1 cellular context compared by ENCODE assay signal in genomic region chr6:106197441-106197840, GRCh38.
TF ChIP-seq lines count a peak whose summit lies in the region.

No MANE protein-coding gene starts in this region.

TF ChIP-seq in GM23338, 12 proteins besides CTCF, POLR2A, EP300 and RAD21:
- TF ChIP-seq, protein P1, sequence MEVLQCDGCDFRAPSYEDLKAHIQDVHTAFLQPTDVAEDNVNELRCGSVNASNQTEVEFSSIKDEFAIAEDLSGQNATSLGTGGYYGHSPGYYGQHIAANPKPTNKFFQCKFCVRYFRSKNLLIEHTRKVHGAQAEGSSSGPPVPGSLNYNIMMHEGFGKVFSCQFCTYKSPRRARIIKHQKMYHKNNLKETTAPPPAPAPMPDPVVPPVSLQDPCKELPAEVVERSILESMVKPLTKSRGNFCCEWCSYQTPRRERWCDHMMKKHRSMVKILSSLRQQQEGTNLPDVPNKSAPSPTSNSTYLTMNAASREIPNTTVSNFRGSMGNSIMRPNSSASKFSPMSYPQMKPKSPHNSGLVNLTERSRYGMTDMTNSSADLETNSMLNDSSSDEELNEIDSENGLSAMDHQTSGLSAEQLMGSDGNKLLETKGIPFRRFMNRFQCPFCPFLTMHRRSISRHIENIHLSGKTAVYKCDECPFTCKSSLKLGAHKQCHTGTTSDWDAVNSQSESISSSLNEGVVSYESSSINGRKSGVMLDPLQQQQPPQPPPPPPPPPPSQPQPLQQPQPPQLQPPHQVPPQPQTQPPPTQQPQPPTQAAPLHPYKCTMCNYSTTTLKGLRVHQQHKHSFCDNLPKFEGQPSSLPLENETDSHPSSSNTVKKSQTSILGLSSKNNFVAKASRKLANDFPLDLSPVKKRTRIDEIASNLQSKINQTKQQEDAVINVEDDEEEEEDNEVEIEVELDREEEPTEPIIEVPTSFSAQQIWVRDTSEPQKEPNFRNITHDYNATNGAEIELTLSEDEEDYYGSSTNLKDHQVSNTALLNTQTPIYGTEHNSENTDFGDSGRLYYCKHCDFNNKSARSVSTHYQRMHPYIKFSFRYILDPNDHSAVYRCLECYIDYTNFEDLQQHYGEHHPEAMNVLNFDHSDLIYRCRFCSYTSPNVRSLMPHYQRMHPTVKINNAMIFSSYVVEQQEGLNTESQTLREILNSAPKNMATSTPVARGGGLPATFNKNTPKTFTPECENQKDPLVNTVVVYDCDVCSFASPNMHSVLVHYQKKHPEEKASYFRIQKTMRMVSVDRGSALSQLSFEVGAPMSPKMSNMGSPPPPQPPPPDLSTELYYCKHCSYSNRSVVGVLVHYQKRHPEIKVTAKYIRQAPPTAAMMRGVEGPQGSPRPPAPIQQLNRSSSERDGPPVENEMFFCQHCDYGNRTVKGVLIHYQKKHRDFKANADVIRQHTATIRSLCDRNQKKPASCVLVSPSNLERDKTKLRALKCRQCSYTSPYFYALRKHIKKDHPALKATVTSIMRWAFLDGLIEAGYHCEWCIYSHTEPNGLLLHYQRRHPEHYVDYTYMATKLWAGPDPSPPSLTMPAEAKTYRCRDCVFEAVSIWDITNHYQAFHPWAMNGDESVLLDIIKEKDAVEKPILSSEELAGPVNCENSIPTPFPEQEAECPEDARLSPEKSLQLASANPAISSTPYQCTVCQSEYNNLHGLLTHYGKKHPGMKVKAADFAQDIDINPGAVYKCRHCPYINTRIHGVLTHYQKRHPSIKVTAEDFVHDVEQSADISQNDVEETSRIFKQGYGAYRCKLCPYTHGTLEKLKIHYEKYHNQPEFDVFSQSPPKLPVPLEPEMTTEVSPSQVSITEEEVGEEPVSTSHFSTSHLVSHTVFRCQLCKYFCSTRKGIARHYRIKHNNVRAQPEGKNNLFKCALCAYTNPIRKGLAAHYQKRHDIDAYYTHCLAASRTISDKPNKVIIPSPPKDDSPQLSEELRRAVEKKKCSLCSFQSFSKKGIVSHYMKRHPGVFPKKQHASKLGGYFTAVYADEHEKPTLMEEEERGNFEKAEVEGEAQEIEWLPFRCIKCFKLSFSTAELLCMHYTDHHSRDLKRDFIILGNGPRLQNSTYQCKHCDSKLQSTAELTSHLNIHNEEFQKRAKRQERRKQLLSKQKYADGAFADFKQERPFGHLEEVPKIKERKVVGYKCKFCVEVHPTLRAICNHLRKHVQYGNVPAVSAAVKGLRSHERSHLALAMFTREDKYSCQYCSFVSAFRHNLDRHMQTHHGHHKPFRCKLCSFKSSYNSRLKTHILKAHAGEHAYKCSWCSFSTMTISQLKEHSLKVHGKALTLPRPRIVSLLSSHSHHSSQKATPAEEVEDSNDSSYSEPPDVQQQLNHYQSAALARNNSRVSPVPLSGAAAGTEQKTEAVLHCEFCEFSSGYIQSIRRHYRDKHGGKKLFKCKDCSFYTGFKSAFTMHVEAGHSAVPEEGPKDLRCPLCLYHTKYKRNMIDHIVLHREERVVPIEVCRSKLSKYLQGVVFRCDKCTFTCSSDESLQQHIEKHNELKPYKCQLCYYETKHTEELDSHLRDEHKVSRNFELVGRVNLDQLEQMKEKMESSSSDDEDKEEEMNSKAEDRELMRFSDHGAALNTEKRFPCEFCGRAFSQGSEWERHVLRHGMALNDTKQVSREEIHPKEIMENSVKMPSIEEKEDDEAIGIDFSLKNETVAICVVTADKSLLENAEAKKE (CRISPR knock-in tag; IDR thresholded peaks at IDR 0.05) = no peak
- TF ChIP-seq ZNF114 (CRISPR knock-in tag; IDR thresholded peaks at IDR 0.05) (no peak), CREB1 (CRISPR knock-in tag; IDR thresholded peaks at IDR 0.05; ENCODE audit: low read depth) (no peak), ZNF331 (CRISPR knock-in tag; IDR thresholded peaks at IDR 0.05; ENCODE audit: low read depth) (no peak), REST (IDR thresholded peaks at IDR 0.05; ENCODE audit: unreplicated experiment) (no peak), POLR2AphosphoS5 (IDR thresholded peaks at IDR 0.05; ENCODE audit: low read depth) (no peak), EZH2 (IDR thresholded peaks at IDR 0.05; ENCODE audit: low read depth, unreplicated experiment) (no peak), EZH2phosphoT487 (IDR thresholded peaks at IDR 0.05; ENCODE audit: unreplicated experiment) (no peak), JUNB (IDR thresholded peaks at IDR 0.05; ENCODE audit: unreplicated experiment) (no peak), STAT1 (IDR thresholded peaks at IDR 0.05; ENCODE audit: unreplicated experiment) (no peak), NANOG (IDR thresholded peaks at IDR 0.05; ENCODE audit: borderline replicate concordance) (no peak)
- TF ChIP-seq, protein P2, sequence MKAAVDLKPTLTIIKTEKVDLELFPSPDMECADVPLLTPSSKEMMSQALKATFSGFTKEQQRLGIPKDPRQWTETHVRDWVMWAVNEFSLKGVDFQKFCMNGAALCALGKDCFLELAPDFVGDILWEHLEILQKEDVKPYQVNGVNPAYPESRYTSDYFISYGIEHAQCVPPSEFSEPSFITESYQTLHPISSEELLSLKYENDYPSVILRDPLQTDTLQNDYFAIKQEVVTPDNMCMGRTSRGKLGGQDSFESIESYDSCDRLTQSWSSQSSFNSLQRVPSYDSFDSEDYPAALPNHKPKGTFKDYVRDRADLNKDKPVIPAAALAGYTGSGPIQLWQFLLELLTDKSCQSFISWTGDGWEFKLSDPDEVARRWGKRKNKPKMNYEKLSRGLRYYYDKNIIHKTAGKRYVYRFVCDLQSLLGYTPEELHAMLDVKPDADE (IDR thresholded peaks at IDR 0.05) = no peak
